Comparison of ENCODE assay signal across 1 cellular context in genomic region chr11:110566577-110566976, GRCh38.
TF ChIP-seq lines count a peak whose summit lies in the region.

No MANE protein-coding gene starts in this region.

TF ChIP-seq in IMR-90, 13 proteins besides CTCF, POLR2A, EP300 and RAD21 (continued from another document):
- TF ChIP-seq USF2 (IDR thresholded peaks at IDR 0.05; ENCODE audit: low read depth, low read length) (no peak), MXI1 (IDR thresholded peaks at IDR 0.05; ENCODE audit: borderline replicate concordance, low read depth, low read length) (no peak), FOS (IDR thresholded peaks at IDR 0.05; ENCODE audit: low read depth, low read length) (no peak), SMC3 (IDR thresholded peaks at IDR 0.05; ENCODE audit: low read depth, low read length) (no peak), CHD1 (IDR thresholded peaks at IDR 0.05; ENCODE audit: low read depth, low read length) (no peak)
TF ChIP-seq in IMR-90: peak in this region for 0.
